Comparison of ENCODE assay signal across 1 cellular context in genomic region chr10:58016614-58017013, GRCh38.
TF ChIP-seq lines count a peak whose summit lies in the region.

No MANE protein-coding gene starts in this region.

TF ChIP-seq in IMR-90, 13 proteins besides CTCF, POLR2A, EP300 and RAD21 (continued from another document):
- no peak for TF ChIP-seq MAFK (IDR thresholded peaks at IDR 0.05; ENCODE audit: low read depth, low read length)
